ENCODE assay signal across 28 cellular contexts in the genomic region with DNA sequence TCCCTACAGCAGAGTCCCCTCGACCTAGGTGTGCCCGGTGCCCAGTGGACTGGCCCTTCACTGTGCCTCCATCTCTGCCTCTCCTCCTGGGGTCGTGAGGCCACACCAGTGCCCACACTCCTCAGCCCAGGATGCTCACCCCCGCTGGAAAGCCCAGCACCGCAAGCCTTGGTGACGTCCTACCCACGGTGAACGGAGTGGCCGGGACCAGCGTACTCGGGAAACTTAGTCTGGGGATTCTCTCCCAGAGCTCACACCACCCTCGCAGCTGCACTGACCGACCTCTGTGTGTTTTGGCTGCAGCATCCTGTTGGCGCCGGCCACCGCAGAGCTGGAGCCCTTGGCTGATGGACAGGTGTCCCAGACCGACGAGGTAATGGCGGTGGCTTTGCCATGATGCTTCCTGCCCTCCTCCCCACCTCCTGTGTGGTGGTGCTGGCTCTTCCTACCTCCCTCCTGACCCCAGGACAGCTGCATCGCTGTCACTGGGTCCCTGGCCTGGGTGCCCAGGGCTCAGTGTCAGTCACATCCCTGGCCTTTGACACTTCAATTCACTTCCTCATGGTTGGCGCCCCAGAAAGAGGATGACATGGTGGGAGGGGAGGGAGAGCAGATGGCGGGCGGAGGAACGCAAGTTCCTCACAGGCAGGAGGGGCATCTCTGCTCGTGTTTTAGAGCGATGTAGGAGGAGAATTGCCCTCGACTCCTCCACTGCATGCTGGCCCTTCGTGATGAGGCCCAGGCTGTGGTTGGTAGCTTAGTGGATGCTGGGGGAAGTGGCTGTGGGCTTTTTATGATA. TPM values are rescaled to one million over a fixed set of nuclear protein-coding genes. Genes with fewer than 3 reads are reported as not detected.
DNase-seq lines count a peak whose midpoint lies in the region; ATAC-seq, FAIRE-seq and TF ChIP-seq lines count a peak whose summit lies in the region.
"Had no signal": no experiment of that assay in that cellular context is flagged by ENCODE, and none has a peak within 500 bp of the region (broad histone marks: within the 10 kb centered on the region; RNA-seq: fewer than 3 reads in every experiment).

No MANE protein-coding gene starts in this region.

- intact Hi-C loops in GM12878 (cut with micrococcal nuclease; ENCODE audit: unreplicated experiment), result no loop called here

- no peaks in the 10 kb centered on the region for H4K20me1 ChIP-seq in GM12878 (ENCODE audit: control insufficient read depth, insufficient read depth)
- H4K20me1 ChIP-seq: BLaER1 had no signal

- TF ChIP-seq CTCF in GM12878 (IDR thresholded peaks at IDR 0.05 in 2 of 3, conservative IDR thresholded peaks at IDR 0.05 in 1 of 3; ENCODE audit: control insufficient read depth in 2 of 3, extremely low read depth in 1 of 3, insufficient read depth in 1 of 3, low read depth in 3 of 3, low read length in 3 of 3) (no peak), neural crest cell (conservative IDR thresholded peaks at IDR 0.05) (no peak), brain microvascular endothelial cell (IDR thresholded peaks at IDR 0.05; ENCODE audit: low read depth, low read length, missing control alignments) (no peak)

- RAD21 ChIA-PET in GM12878 (lab: Charles Lee; ENCODE audit: unreplicated experiment), result no interaction called here

- no peak overlapping the region for H2AFZ ChIP-seq in GM12878 (ENCODE audit: control insufficient read depth, low read depth, low read length)

- H3K4me1 Mint-ChIP-seq in neural crest cell, result peaks cover 13% of the 10 kb centered on the region

- no peak overlapping the region for H3K9ac ChIP-seq in GM12878 (ENCODE audit: control insufficient read depth, insufficient read depth, low read length)
- H3K9ac ChIP-seq: BLaER1 had no signal

- H3K36me3 Mint-ChIP-seq in neural crest cell (ENCODE audit: low read depth), result peaks cover 22% of the 10 kb centered on the region

- in situ Hi-C loops in GM12878 (cut with MboI), result no loop called here
- in situ Hi-C loops in brain microvascular endothelial cell (cut with HindIII; ENCODE audit: low pct_ligation_motif_present, low sequenced_read_pairs), result no loop called here

- no peak for ATAC-seq in GM12878
- ATAC-seq: activated CD4-positive, CD25-positive, alpha-beta regulatory T cell treated with anti-CD3 and anti-CD28 coated beads, Interleukin-2, amount 50 U/mL, for 24 hours had no signal

- DNase-seq in activated T-cell treated with anti-CD3 and anti-CD28 coated beads, Interleukin-2, amount 50 U/mL, for 48 hours, result peak; percentile 3 to 6
- DNase-seq in activated T-cell treated with anti-CD3 and anti-CD28 coated beads for 4 hours, result no peak
- DNase-seq in GM12878 (ENCODE audit: low read depth, low spot score), result no peak
- no peak for DNase-seq in neural crest cell (ENCODE audit: low read depth, low spot score)
- no peak for DNase-seq in urothelium cell line (ENCODE audit: low spot score)
- no peak for DNase-seq in brain microvascular endothelial cell
- DNase-seq in NCI-H1436 (lab: John Stamatoyannopoulos, UW), result no peak
- no peak for DNase-seq in activated CD4-positive, alpha-beta T cell treated with anti-CD3 and anti-CD28 coated beads, Interleukin-2, amount 50 U/mL, for 1 hour
- DNase-seq: ACHN; activated gamma-delta T cell treated with Interleukin-2 at 50 U/mL for 16 hours; cortex of kidney; DND-41; glutamatergic neuron; left colon; NCI-H1694 treated with DMSO at 0.1 percent for 48 hours; NCI-H69; spleen; stimulated activated CD4-positive, alpha-beta T cell treated with anti-CD3 and anti-CD28 coated beads, Interleukin-4, amount 100 ng/mL, for 1 hour had no signal

- TF ChIP-seq EP300 in GM12878 (IDR thresholded peaks at IDR 0.05; ENCODE audit: borderline replicate concordance in 1 of 2, control insufficient read depth in 1 of 2, low read depth in 2 of 2, low read length in 2 of 2), result no peak

- SMC1A ChIA-PET in GM12878 (lab: Charles Lee; ENCODE audit: uncharacterized antibody, unreplicated experiment), result no interaction called here

- no peaks in the 10 kb centered on the region for H3K27me3 ChIP-seq in GM12878 (replicated peaks in 1 of 2; ENCODE audit: control insufficient read depth in 2 of 2, insufficient read depth in 2 of 2, low read length in 1 of 2)
- H3K27me3 ChIP-seq in brain microvascular endothelial cell (replicated peaks), result no peaks in the 10 kb centered on the region
- H3K27me3 ChIP-seq: BLaER1, spleen, tibial nerve had no signal

- H3K4me3 Mint-ChIP-seq in neural crest cell, result no peak overlapping the region
- H3K4me3 Mint-ChIP-seq: stimulated activated naive CD8-positive, alpha-beta T cell treated with anti-CD3 and anti-CD28 coated beads, Interleukin-15, Interleukin-2, amounts not matched to agents 100 ng/mL and 50 ng/mL, for 24 hours had no signal

- H3K36me3 ChIP-seq in GM12878 (ENCODE audit: control insufficient read depth in 2 of 2, insufficient read depth in 2 of 2, low read length in 1 of 2), result peaks cover 20 to 27% of the 10 kb centered on the region in 2 experiments
- H3K36me3 ChIP-seq in brain microvascular endothelial cell (replicated peaks), result peaks cover 25% of the 10 kb centered on the region

- CTCF ChIA-PET in GM12878 (lab: Yijun Ruan, JAX), result no interaction called here

- H3K4me1 ChIP-seq in GM12878 (ENCODE audit: control insufficient read depth, insufficient read depth, low read length), result peaks cover 11% of the 10 kb centered on the region

- TF ChIP-seq POLR2A in GM12878 (IDR thresholded peaks at IDR 0.05; ENCODE audit: low read depth, low read length), result 0 out of 2 replicates have a peak, but pooled peaks have one; percentile 19

- POLR2A ChIA-PET in GM12878 (lab: Charles Lee), result no interaction called here

- H3K9me3 Mint-ChIP-seq in neural crest cell, result no peaks in the 10 kb centered on the region
- H3K9me3 Mint-ChIP-seq: stimulated activated naive CD8-positive, alpha-beta T cell treated with anti-CD3 and anti-CD28 coated beads, Interleukin-15, Interleukin-2, amounts not matched to agents 100 ng/mL and 50 ng/mL, for 24 hours had no signal

- no peaks in the 10 kb centered on the region; the same call in 2 of the 3 replicates for H3K9me3 ChIP-seq in GM12878 (replicated peaks; ENCODE audit: control insufficient read depth, insufficient read depth, low read length)
- H3K9me3 ChIP-seq: spleen, tibial nerve had no signal

- no peaks in the 10 kb centered on the region for H3K27me3 Mint-ChIP-seq in neural crest cell (ENCODE audit: low read depth)
- H3K27me3 Mint-ChIP-seq: stimulated activated naive CD8-positive, alpha-beta T cell treated with anti-CD3 and anti-CD28 coated beads, Interleukin-15, Interleukin-2, amounts not matched to agents 100 ng/mL and 50 ng/mL, for 24 hours had no signal

- H3K4me3 ChIP-seq in GM12878 (no peak overlapping the region), brain microvascular endothelial cell (ENCODE audit: low read depth, low read length) (no peak overlapping the region)
- H3K4me3 ChIP-seq: BLaER1, spleen, tibial nerve had no signal

- no peak overlapping the region for H3K4me2 ChIP-seq in GM12878 (ENCODE audit: control insufficient read depth, insufficient read depth)
- H3K4me2 ChIP-seq: BLaER1 had no signal

- H3K27ac ChIP-seq in GM12878 (ENCODE audit: control insufficient read depth, insufficient read depth) (no peak overlapping the region), brain microvascular endothelial cell (no peak overlapping the region)
- H3K27ac ChIP-seq: BLaER1, spleen, tibial nerve had no signal

- peak overlapping the region; percentile 88 for H3K27ac Mint-ChIP-seq in neural crest cell (ENCODE audit: unreplicated experiment)
- H3K27ac Mint-ChIP-seq: stimulated activated naive CD8-positive, alpha-beta T cell treated with anti-CD3 and anti-CD28 coated beads, Interleukin-15, Interleukin-2, amounts not matched to agents 100 ng/mL and 50 ng/mL, for 24 hours had no signal

- no peak for TF ChIP-seq RAD21 in GM12878 (IDR thresholded peaks at IDR 0.05; ENCODE audit: insufficient read depth, low read depth, low read length)

- FAIRE-seq in GM12878 (lab: Jason Lieb, UNC) (no peak), urothelium cell line (lab: Jason Lieb, UNC) (peak; percentile 35)
- FAIRE-seq: endometrium, GM12891, HTR-8/SVneo had no signal

- BruUV-seq in GM12878 (replicated peaks; lab: Mats Ljungman, UMichigan), result no TSS peak

- no peaks in the 10 kb centered on the region for H3K79me2 ChIP-seq in GM12878 (ENCODE audit: control insufficient read depth, insufficient read depth, low read length)

- WGBS in GM12878 (ENCODE audit: insufficient coverage, insufficient replicate concordance, low lambda C conversion rate, missing lambda C conversion rate), result 97% methylated on average over 28 of the region's 28 CpGs

RNA-seq across cellular contexts. Expression of gene KRTAP5-7, which starts 35.3 kb away (rescaled TPM):
- total RNA-seq in GM12878 (2013; cell fraction: nucleolus; rRNA removed), result 0.46 and 0.59 TPM in 2 replicates
- total RNA-seq in GM12878 (2014; rRNA removed) (0.05 TPM in 1 of 2 replicates, not detected in the other), GM12878 (2014; rRNA removed; fragmentation: Illumina TruSeq; extraction: Trizol) (not detected in 2 replicates), GM12878 (2021) (not detected in 2 replicates), neural crest cell (not detected in 2 replicates)
- polyA plus RNA-seq in GM12878 (2011; ENCODE audit: low read depth), result not detected
- polyA plus RNA-seq in GM12878 (2011; rRNA removed) (0.07 and 0.10 TPM in 2 replicates), GM12878 (2014; fragmentation: Illumina TruSeq; extraction: Trizol) (0.15 and 0.17 TPM in 2 replicates), GM12878 (2014; fragmentation: Nextera tagmentation; extraction: Ambion mirVana) (under 1 TPM in 1 of 2 experiments, not detected in 1; 0.23 TPM), GM12878 (2014; rRNA removed) (0.23 TPM in 1 of 2 replicates, not detected in the other), GM12878 (2016; fragmentation: Nextera tagmentation; extraction: Ambion mirVana) (not detected)
- polyA plus RNA-seq in GM12878 (2011; cell fraction: cytosol; rRNA removed), result not detected in 2 replicates
- polyA plus RNA-seq in GM12878 (2011; cell fraction: nucleus; rRNA removed), result 0.48 and 0.76 TPM in 2 replicates
- 0.07 TPM in 1 of 2 replicates, not detected in the other for polyA plus RNA-seq in GM12878 (2012)
- 0.37 and 0.46 TPM in 2 replicates for polyA minus RNA-seq in GM12878 (2011; rRNA and poly(A)+ RNA removed)
- polyA minus RNA-seq in GM12878 (2011; cell fraction: cytosol; rRNA and poly(A)+ RNA removed), result not detected in 2 replicates
- 0.86 TPM in 1 of 2 replicates, not detected in the other for polyA minus RNA-seq in GM12878 (2011; cell fraction: nucleus; rRNA and poly(A)+ RNA removed)
- total RNA-seq: activated CD8-positive, alpha-beta memory T cell treated with anti-CD3 and anti-CD28 coated beads for 36 hours; OCI-LY7 had no signal

RNA-seq across cellular contexts. Expression of gene NADSYN1, which starts 38.7 kb away (rescaled TPM):
- 486 and 543 TPM in 2 replicates for total RNA-seq in GM12878 (2013; cell fraction: nucleolus; rRNA removed)
- total RNA-seq in GM12878 (2014; rRNA removed) (83.2 and 89.2 TPM in 2 replicates), GM12878 (2014; rRNA removed; fragmentation: Illumina TruSeq; extraction: Trizol) (57.4 and 57.5 TPM in 2 replicates), GM12878 (2021) (83.1 and 90.2 TPM in 2 replicates), neural crest cell (42.9 and 45.1 TPM in 2 replicates)
- polyA plus RNA-seq in GM12878 (2011; ENCODE audit: low read depth), result 55.1 TPM
- polyA plus RNA-seq in GM12878 (2011; rRNA removed) (62.0 and 75.2 TPM in 2 replicates), GM12878 (2014; fragmentation: Illumina TruSeq; extraction: Trizol) (51.4 and 57.4 TPM in 2 replicates), GM12878 (2014; fragmentation: Nextera tagmentation; extraction: Ambion mirVana) (10 to 100 TPM; 12.2 to 18.8 TPM), GM12878 (2014; rRNA removed) (88.9 and 89.0 TPM in 2 replicates), GM12878 (2016; fragmentation: Nextera tagmentation; extraction: Ambion mirVana) (10 to 100 TPM; 66.7 to 72.3 TPM)
- polyA plus RNA-seq in GM12878 (2011; cell fraction: cytosol; rRNA removed), result 73.7 and 88.1 TPM in 2 replicates
- polyA plus RNA-seq in GM12878 (2011; cell fraction: nucleus; rRNA removed), result 631 and 743 TPM in 2 replicates
- polyA plus RNA-seq in GM12878 (2012), result 104 and 105 TPM in 2 replicates
- 119 and 154 TPM in 2 replicates for polyA minus RNA-seq in GM12878 (2011; rRNA and poly(A)+ RNA removed)
- polyA minus RNA-seq in GM12878 (2011; cell fraction: cytosol; rRNA and poly(A)+ RNA removed), result 29.8 and 31.1 TPM in 2 replicates
- polyA minus RNA-seq in GM12878 (2011; cell fraction: nucleus; rRNA and poly(A)+ RNA removed), result 209 and 266 TPM in 2 replicates

RNA-seq across cellular contexts. Expression of gene DHCR7, which starts 43.5 kb away (rescaled TPM):
- total RNA-seq in GM12878 (2013; cell fraction: nucleolus; rRNA removed), result 48.9 and 54.3 TPM in 2 replicates
- total RNA-seq in GM12878 (2014; rRNA removed) (86.7 and 92.6 TPM in 2 replicates), GM12878 (2014; rRNA removed; fragmentation: Illumina TruSeq; extraction: Trizol) (30.7 and 31.2 TPM in 2 replicates), GM12878 (2021) (115 and 126 TPM in 2 replicates), neural crest cell (193 and 208 TPM in 2 replicates)
- polyA plus RNA-seq in GM12878 (2011; ENCODE audit: low read depth), result 47.8 TPM
- polyA plus RNA-seq in GM12878 (2011; rRNA removed) (36.1 and 106 TPM in 2 replicates), GM12878 (2014; fragmentation: Illumina TruSeq; extraction: Trizol) (54.0 and 92.0 TPM in 2 replicates), GM12878 (2014; fragmentation: Nextera tagmentation; extraction: Ambion mirVana) (10 to 100 TPM in 1 of 2 experiments, 1 to 10 TPM in 1; 4.2 to 13.8 TPM), GM12878 (2014; rRNA removed) (67.8 and 79.5 TPM in 2 replicates), GM12878 (2016; fragmentation: Nextera tagmentation; extraction: Ambion mirVana) (10 to 100 TPM; 46.1 to 47.8 TPM)
- 89.5 and 113 TPM in 2 replicates for polyA plus RNA-seq in GM12878 (2011; cell fraction: cytosol; rRNA removed)
- 78.6 and 90.6 TPM in 2 replicates for polyA plus RNA-seq in GM12878 (2011; cell fraction: nucleus; rRNA removed)
- polyA plus RNA-seq in GM12878 (2012), result 84.3 and 96.6 TPM in 2 replicates
- polyA minus RNA-seq in GM12878 (2011; rRNA and poly(A)+ RNA removed), result 90.8 and 101 TPM in 2 replicates
- polyA minus RNA-seq in GM12878 (2011; cell fraction: cytosol; rRNA and poly(A)+ RNA removed), result 66.6 and 73.7 TPM in 2 replicates
- 26.7 and 44.7 TPM in 2 replicates for polyA minus RNA-seq in GM12878 (2011; cell fraction: nucleus; rRNA and poly(A)+ RNA removed)

RNA-seq across cellular contexts. Expression of gene KRTAP5-8, which starts 46.1 kb away (rescaled TPM):
- total RNA-seq in GM12878 (2013; cell fraction: nucleolus; rRNA removed), result 0.73 and 1.3 TPM in 2 replicates
- total RNA-seq in GM12878 (2014; rRNA removed), result 0.22 TPM in 1 of 2 replicates, not detected in the other
- not detected in 2 replicates for total RNA-seq in GM12878 (2014; rRNA removed; fragmentation: Illumina TruSeq; extraction: Trizol)
- total RNA-seq in GM12878 (2021), result 0.36 TPM in 1 of 2 replicates, not detected in the other
- not detected for polyA plus RNA-seq in GM12878 (2011; ENCODE audit: low read depth)
- 0.10 and 0.15 TPM in 2 replicates for polyA plus RNA-seq in GM12878 (2011; rRNA removed)
- 0.09 TPM in 1 of 2 replicates, not detected in the other for polyA plus RNA-seq in GM12878 (2011; cell fraction: cytosol; rRNA removed)
- 0.34 and 0.64 TPM in 2 replicates for polyA plus RNA-seq in GM12878 (2011; cell fraction: nucleus; rRNA removed)
- polyA plus RNA-seq in GM12878 (2012), result 0.28 and 0.39 TPM in 2 replicates
- polyA plus RNA-seq in GM12878 (2014; fragmentation: Illumina TruSeq; extraction: Trizol), result 0.12 and 0.38 TPM in 2 replicates
- under 1 TPM in 1 of 2 experiments, not detected in 1; 0.07 TPM for polyA plus RNA-seq in GM12878 (2014; fragmentation: Nextera tagmentation; extraction: Ambion mirVana)
- polyA plus RNA-seq in GM12878 (2014; rRNA removed), result not detected in 2 replicates
- not detected for polyA plus RNA-seq in GM12878 (2016; fragmentation: Nextera tagmentation; extraction: Ambion mirVana)
- 0.41 TPM in 1 of 2 replicates, not detected in the other for polyA minus RNA-seq in GM12878 (2011; rRNA and poly(A)+ RNA removed)
- not detected in 2 replicates for polyA minus RNA-seq in GM12878 (2011; cell fraction: cytosol; rRNA and poly(A)+ RNA removed)
- 0.38 TPM in 1 of 2 replicates, not detected in the other for polyA minus RNA-seq in GM12878 (2011; cell fraction: nucleus; rRNA and poly(A)+ RNA removed)
- 0.25 TPM in 1 of 2 replicates, not detected in the other for total RNA-seq in neural crest cell
- total RNA-seq: activated CD8-positive, alpha-beta memory T cell treated with anti-CD3 and anti-CD28 coated beads for 36 hours; mononuclear cell; OCI-LY7 had no signal

RNA-seq across cellular contexts. Expression of gene KRTAP5-9, which starts 56.5 kb away (rescaled TPM):
- total RNA-seq in GM12878 (2013; cell fraction: nucleolus; rRNA removed), result 0.50 TPM in 1 of 2 replicates, not detected in the other
- total RNA-seq in GM12878 (2014; rRNA removed) (not detected in 2 replicates), GM12878 (2014; rRNA removed; fragmentation: Illumina TruSeq; extraction: Trizol) (0.18 TPM in 1 of 2 replicates, not detected in the other), GM12878 (2021) (not detected in 2 replicates), neural crest cell (not detected in 2 replicates)
- polyA plus RNA-seq in GM12878 (2011; ENCODE audit: low read depth), result 0.62 TPM
- polyA plus RNA-seq in GM12878 (2011; rRNA removed) (0.13 and 0.20 TPM in 2 replicates), GM12878 (2014; fragmentation: Illumina TruSeq; extraction: Trizol) (0.06 TPM in 1 of 2 replicates, not detected in the other), GM12878 (2014; fragmentation: Nextera tagmentation; extraction: Ambion mirVana) (under 1 TPM in 1 of 2 experiments, not detected in 1; 0.07 TPM), GM12878 (2014; rRNA removed) (0.06 and 0.38 TPM in 2 replicates), GM12878 (2016; fragmentation: Nextera tagmentation; extraction: Ambion mirVana) (under 1 TPM in 1 of 2 experiments, not detected in 1; 0.24 TPM)
- polyA plus RNA-seq in GM12878 (2011; cell fraction: cytosol; rRNA removed), result 0.25 and 0.40 TPM in 2 replicates
- 2.3 and 2.7 TPM in 2 replicates for polyA plus RNA-seq in GM12878 (2011; cell fraction: nucleus; rRNA removed)
- 0.42 and 0.49 TPM in 2 replicates for polyA plus RNA-seq in GM12878 (2012)
- 0.41 TPM in 1 of 2 replicates, not detected in the other for polyA minus RNA-seq in GM12878 (2011; rRNA and poly(A)+ RNA removed)
- not detected in 2 replicates for polyA minus RNA-seq in GM12878 (2011; cell fraction: cytosol; rRNA and poly(A)+ RNA removed)
- polyA minus RNA-seq in GM12878 (2011; cell fraction: nucleus; rRNA and poly(A)+ RNA removed), result 0.38 TPM in 1 of 2 replicates, not detected in the other
- total RNA-seq: activated CD8-positive, alpha-beta memory T cell treated with anti-CD3 and anti-CD28 coated beads for 36 hours; mononuclear cell; OCI-LY7 had no signal

Comparison
In these comparisons a context has a peak if more than half of its experiments do, and no peak if none do; other contexts are left out.
1. DNase-seq: peak in activated T-cell treated with anti-CD3 and anti-CD28 coated beads, Interleukin-2, amount 50 U/mL, for 48 hours (2 of 2); none in activated T-cell treated with anti-CD3 and anti-CD28 coated beads for 4 hours (single experiment), GM12878 (single experiment), neural crest cell (single experiment), urothelium cell line (single experiment), brain microvascular endothelial cell (single experiment), NCI-H1436 (single experiment) and activated CD4-positive, alpha-beta T cell treated with anti-CD3 and anti-CD28 coated beads, Interleukin-2, amount 50 U/mL, for 1 hour (single experiment).